In genomic region chr1:10054465-10054864, GRCh38 we compare ENCODE assay signal across 22 cellular contexts. TPM values are rescaled to one million over a fixed set of nuclear protein-coding genes. Genes with fewer than 3 reads are reported as not detected.
"Had no signal": no experiment of that assay in that cellular context is flagged by ENCODE, and none has a peak within 500 bp of the region (broad histone marks: within the 10 kb centered on the region; RNA-seq: fewer than 3 reads in every experiment).

No MANE protein-coding gene starts in this region.

- H3K27me3 ChIP-seq: esophagus muscularis mucosa, gastroesophageal sphincter, ovary, right lobe of liver, testis, transverse colon had no signal

- ATAC-seq: effector memory CD8-positive, alpha-beta T cell; gastroesophageal sphincter; left cardiac atrium; naive thymus-derived CD4-positive, alpha-beta T cell; right lobe of liver; stimulated activated effector memory CD8-positive, alpha-beta T cell treated with anti-CD3 and anti-CD28 coated beads, Interleukin-12 subunit alpha, Interleukin-12 subunit beta, amount 100 ng/mL, for 72 hours; stimulated activated naive CD8-positive, alpha-beta T cell treated with anti-CD3 and anti-CD28 coated beads, Interleukin-15, Interleukin-2, amounts not matched to agents 100 U/mL and 50 U/mL, for 24 hours had no signal

- H3K27ac Mint-ChIP-seq: effector memory CD8-positive, alpha-beta T cell; stimulated activated effector memory CD8-positive, alpha-beta T cell treated with anti-CD3 and anti-CD28 coated beads, Interleukin-12 subunit alpha, Interleukin-12 subunit beta, amount 100 ng/mL, for 72 hours had no signal

- H3K4me3 Mint-ChIP-seq: effector memory CD8-positive, alpha-beta T cell; immature natural killer cell; naive thymus-derived CD4-positive, alpha-beta T cell; nephron progenitor cell; stimulated activated effector memory CD8-positive, alpha-beta T cell treated with anti-CD3 and anti-CD28 coated beads, Interleukin-12 subunit alpha, Interleukin-12 subunit beta, amount 100 ng/mL, for 72 hours had no signal

- H3K27me3 Mint-ChIP-seq: effector memory CD8-positive, alpha-beta T cell; naive thymus-derived CD4-positive, alpha-beta T cell had no signal

- H3K27ac ChIP-seq: esophagus muscularis mucosa, gastroesophageal sphincter, left ventricle myocardium inferior, ovary, right lobe of liver, testis, transverse colon had no signal

- H3K4me3 ChIP-seq: esophagus muscularis mucosa, gastroesophageal sphincter, left ventricle myocardium inferior, lung, ovary, prostate gland, right lobe of liver, testis, transverse colon had no signal

- DNase-seq: cortex of kidney; effector memory CD8-positive, alpha-beta T cell; immature natural killer cell; kidney; left cardiac atrium; left ventricle myocardium inferior; mesendoderm; naive thymus-derived CD4-positive, alpha-beta T cell; nephron progenitor cell; ovary; retina; right lobe of liver; stimulated activated CD4-positive, alpha-beta T cell treated with anti-CD3 and anti-CD28 coated beads, Interleukin-4, amount 100 ng/mL, for 1 hour; stimulated activated CD8-positive, alpha-beta memory T cell treated with anti-CD3 and anti-CD28 coated beads, Interleukin-4, amount 100 ng/mL, for 48 hours; stimulated activated naive CD8-positive, alpha-beta T cell treated with anti-CD3 and anti-CD28 coated beads, Interleukin-15, Interleukin-2, amounts not matched to agents 100 U/mL and 50 U/mL, for 24 hours; testis; transverse colon had no signal

- H3K9me3 Mint-ChIP-seq: effector memory CD8-positive, alpha-beta T cell; immature natural killer cell; naive thymus-derived CD4-positive, alpha-beta T cell; nephron progenitor cell; stimulated activated effector memory CD8-positive, alpha-beta T cell treated with anti-CD3 and anti-CD28 coated beads, Interleukin-12 subunit alpha, Interleukin-12 subunit beta, amount 100 ng/mL, for 72 hours had no signal

- H3K36me3 ChIP-seq: left ventricle myocardium inferior, ovary, prostate gland, transverse colon had no signal

RNA-seq across cellular contexts. Expression of gene RBP7, which starts 57.4 kb away (rescaled TPM):
- polyA plus RNA-seq: naive thymus-derived CD4-positive, alpha-beta T cell had no signal
